9 cellular contexts compared by ENCODE assay signal in genomic region chrX:74015379-74016019, GRCh38.
DNase-seq lines count a peak whose midpoint lies in the region; ATAC-seq and TF ChIP-seq lines count a peak whose summit lies in the region.
"Had no signal": no experiment of that assay in that cellular context is flagged by ENCODE, and none has a peak within 500 bp of the region (broad histone marks: within the 10 kb centered on the region; RNA-seq: fewer than 3 reads in every experiment).

No MANE protein-coding gene starts in this region.

- peak in 2 of 3 experiments; percentile 29 to 41 for TF ChIP-seq CTCF in testis (IDR thresholded peaks at IDR 0.05)

- WGBS in neuronal stem cell (ENCODE audit: extremely low coverage in 2 of 2, insufficient read length in 2 of 2, insufficient replicate concordance in 1 of 2), 2 donors: no CpG with 5 or more reads among the region's 7 CpGs
- 20 to 27% methylated on average over 6 to 7 of the region's 7 CpGs for WGBS in testis, 2 donors

- no peaks in the 10 kb centered on the region for H3K27me3 ChIP-seq in CD8-positive, alpha-beta memory T cell (ENCODE audit: insufficient read depth, low read length, poor library complexity, severe bottlenecking)
- no peaks in the 10 kb centered on the region for H3K27me3 ChIP-seq in NT2/D1 (ENCODE audit: insufficient read depth, insufficient read length)
- no peaks in the 10 kb centered on the region for H3K27me3 ChIP-seq in neuronal stem cell (ENCODE audit: control insufficient read depth in 3 of 3, insufficient read depth in 3 of 3, low read depth in 1 of 3, low read length in 3 of 3)
- H3K27me3 ChIP-seq in testis: no peaks in the 10 kb centered on the region

- no peak overlapping the region for H2BK12ac ChIP-seq in neuronal stem cell (ENCODE audit: low read length)

- H2BK120ac ChIP-seq in neuronal stem cell (ENCODE audit: low read depth, low read length): no peak overlapping the region

- no peak overlapping the region for H2BK15ac ChIP-seq in neuronal stem cell (ENCODE audit: low read length)

- no peak overlapping the region for H3K23ac ChIP-seq in neuronal stem cell (ENCODE audit: low read depth, low read length, poor library complexity)

- TF ChIP-seq POLR2A in testis (IDR thresholded peaks at IDR 0.05): no peak

- POLR2A ChIA-PET in CD8-positive, alpha-beta memory T cell (lab: Charles Lee): no interaction called here

- no peak overlapping the region for H3K27ac Mint-ChIP-seq in CD8-positive, alpha-beta memory T cell
- H3K27ac Mint-ChIP-seq: activated naive CD4-positive, alpha-beta T cell treated with anti-CD3 and anti-CD28 coated beads, Interleukin-2, amount 50 U/mL, for 24 hours had no signal

- H3K4ac ChIP-seq in neuronal stem cell (ENCODE audit: low read length): no peak overlapping the region

- no peak overlapping the region for H3K4me3 Mint-ChIP-seq in CD8-positive, alpha-beta memory T cell
- H3K4me3 Mint-ChIP-seq: activated naive CD4-positive, alpha-beta T cell treated with anti-CD3 and anti-CD28 coated beads, Interleukin-2, amount 50 U/mL, for 24 hours had no signal

- no peak overlapping the region for H3K4me2 ChIP-seq in neuronal stem cell (ENCODE audit: insufficient read depth, low read length, poor library complexity, severe bottlenecking)

- CTCF ChIA-PET in CD8-positive, alpha-beta memory T cell (lab: Charles Lee): interaction anchor here (0.8 to 1.7 kb wide), 5 partner anchors 38 to 329 kb away, joined by 3 to 5 read pairs (median 3); partner anchors contain the start of gene XIST

- no peaks in the 10 kb centered on the region for H3K9me3 ChIP-seq in CD8-positive, alpha-beta memory T cell (ENCODE audit: low read length)
- H3K9me3 ChIP-seq in NT2/D1 (ENCODE audit: insufficient read depth, low read length) (no peaks in the 10 kb centered on the region), neuronal stem cell (replicated peaks in 1 of 2; ENCODE audit: control insufficient read depth in 2 of 2, insufficient read depth in 1 of 2, low read depth in 1 of 2, low read length in 2 of 2) (peaks cover 0 to 3% of the 10 kb centered on the region in 2 donors), testis (no peaks in the 10 kb centered on the region)

- no peak overlapping the region for H3K14ac ChIP-seq in neuronal stem cell (ENCODE audit: low read length)

- peaks cover 0 to 9% (median 0%) of the 10 kb centered on the region in 3 donors for H3K4me1 Mint-ChIP-seq in CD8-positive, alpha-beta memory T cell

- ATAC-seq in GM19463 (IDR thresholded peaks at IDR 0.05; ENCODE audit: unreplicated experiment): peak; percentile 97

- H3K4me3 ChIP-seq in CD8-positive, alpha-beta memory T cell (ENCODE audit: low read length): no peak overlapping the region
- H3K4me3 ChIP-seq in NT2/D1 (ENCODE audit: insufficient read length, low read depth) (no peak overlapping the region), neuronal stem cell (ENCODE audit: low read length in 2 of 2) (no peak overlapping the region), testis (no peak overlapping the region)

- no peaks in the 10 kb centered on the region for H3K4me1 ChIP-seq in CD8-positive, alpha-beta memory T cell (ENCODE audit: insufficient read depth, low read length)
- H3K4me1 ChIP-seq in NT2/D1 (ENCODE audit: insufficient read depth, insufficient read length): no peaks in the 10 kb centered on the region
- H3K4me1 ChIP-seq in neuronal stem cell (ENCODE audit: control insufficient read depth in 2 of 2, insufficient read depth in 1 of 2, low read depth in 1 of 2, low read length in 2 of 2): no peaks in the 10 kb centered on the region
- H3K4me1 ChIP-seq in testis: no peaks in the 10 kb centered on the region

- no peaks in the 10 kb centered on the region for H3K36me3 ChIP-seq in CD8-positive, alpha-beta memory T cell (ENCODE audit: insufficient read depth, low read length)
- H3K36me3 ChIP-seq in NT2/D1 (ENCODE audit: insufficient read depth, insufficient read length, low read length) (no peaks in the 10 kb centered on the region), neuronal stem cell (replicated peaks in 1 of 2; ENCODE audit: control insufficient read depth in 2 of 2, insufficient read depth in 2 of 2, low read length in 2 of 2) (peaks cover 0 to 5% of the 10 kb centered on the region in 2 donors), testis (ENCODE audit: low read depth, missing control alignments) (no peaks in the 10 kb centered on the region)

- no peak overlapping the region for H2AK5ac ChIP-seq in neuronal stem cell (ENCODE audit: low read depth, low read length)

- H2AFZ ChIP-seq in neuronal stem cell (ENCODE audit: low read length): no peak overlapping the region

- intact Hi-C loops in testis (cut with DNase I; ENCODE audit: low total_unique reads): no loop called here

- H3K27me3 Mint-ChIP-seq in CD8-positive, alpha-beta memory T cell: peaks cover 2 to 3% of the 10 kb centered on the region in 2 donors
- H3K27me3 Mint-ChIP-seq: activated naive CD4-positive, alpha-beta T cell treated with anti-CD3 and anti-CD28 coated beads, Interleukin-2, amount 50 U/mL, for 24 hours had no signal

- DNase-seq in CD8-positive, alpha-beta memory T cell: peak; percentile 35 to 69 (median 58)
- DNase-seq in HPDE6-E6E7 (ENCODE audit: extremely low spot score): peak; percentile 41
- peak; percentile 72 for DNase-seq in NT2/D1 (ENCODE audit: low read depth, low spot score)
- peak; percentile 32 for DNase-seq in activated T-cell treated with anti-CD3 and anti-CD28 coated beads for 4 hours
- DNase-seq in fibroblast of gingiva (ENCODE audit: low read depth): peak; percentile 37
- peak; percentile 61 for DNase-seq in neuronal stem cell (ENCODE audit: low spot score)
- DNase-seq in testis: peak; percentile 49

- no peak overlapping the region for H4K91ac ChIP-seq in neuronal stem cell (ENCODE audit: low read depth, low read length, poor library complexity)

- H3K9ac ChIP-seq in NT2/D1 (ENCODE audit: insufficient read length, low read depth) (no peak overlapping the region), neuronal stem cell (ENCODE audit: low read depth, low read length, poor library complexity) (no peak overlapping the region)

- H4K8ac ChIP-seq in neuronal stem cell (ENCODE audit: low read depth, low read length): no peak overlapping the region

- H3K27ac ChIP-seq in CD8-positive, alpha-beta memory T cell (ENCODE audit: low read depth, low read length): no peak overlapping the region
- H3K27ac ChIP-seq in neuronal stem cell (replicated peaks; ENCODE audit: low read length) (no peak overlapping the region), testis (no peak overlapping the region)

- H3K79me1 ChIP-seq in neuronal stem cell (ENCODE audit: low read depth, low read length): no peaks in the 10 kb centered on the region

- H3K18ac ChIP-seq in neuronal stem cell (ENCODE audit: low read length): no peak overlapping the region

- no peak overlapping the region for H2BK5ac ChIP-seq in neuronal stem cell (ENCODE audit: low read length)

- H3K9me3 Mint-ChIP-seq in CD8-positive, alpha-beta memory T cell: no peaks in the 10 kb centered on the region
- H3K9me3 Mint-ChIP-seq: activated naive CD4-positive, alpha-beta T cell treated with anti-CD3 and anti-CD28 coated beads, Interleukin-2, amount 50 U/mL, for 24 hours had no signal

- no peaks in the 10 kb centered on the region for H3K36me3 Mint-ChIP-seq in CD8-positive, alpha-beta memory T cell
- H3K36me3 Mint-ChIP-seq: activated naive CD4-positive, alpha-beta T cell treated with anti-CD3 and anti-CD28 coated beads, Interleukin-2, amount 50 U/mL, for 24 hours had no signal
